ENCODE assay signal across 31 cellular contexts in genomic region chrX:35461164-35461563, GRCh38.
"Had no signal": no experiment of that assay in that cellular context is flagged by ENCODE, and none has a peak within 500 bp of the region (broad histone marks: within the 10 kb centered on the region; RNA-seq: fewer than 3 reads in every experiment).

No MANE protein-coding gene starts in this region.

- H3K27ac ChIP-seq: left lung, lower lobe of right lung, neural progenitor cell, neutrophil, skin epidermis, stomach, testis, thyroid gland, transverse colon, upper lobe of left lung had no signal

- H3K4me2 ChIP-seq: neural progenitor cell had no signal

- H3K4me1 ChIP-seq: left lung, lower lobe of right lung, neural progenitor cell, stomach, testis, thyroid gland, transverse colon, upper lobe of left lung had no signal

- H3K9me3 ChIP-seq: left lung, lower lobe of right lung, neutrophil, stomach, testis, thyroid gland, transverse colon, upper lobe of left lung had no signal

- H2AFZ ChIP-seq: neural progenitor cell had no signal

- H3K36me3 ChIP-seq: left lung, lower lobe of right lung, neural progenitor cell, neutrophil, stomach, thyroid gland, transverse colon, upper lobe of left lung had no signal

- H3K27ac Mint-ChIP-seq: mesothelial cell of epicardium; naive B cell; natural killer cell; nephron progenitor cell; neural progenitor cell; progenitor cell of endocrine pancreas; stimulated activated naive B cell treated with anti-CD40 and anti-IgM and Interleukin-4, amounts not matched to agents 10 μg/mL and 1 μg/mL and 100 μg/mL, for 72 hours had no signal

- H3K9me3 Mint-ChIP-seq: neural progenitor cell had no signal

- H3K4me3 Mint-ChIP-seq: mesothelial cell of epicardium; naive B cell; natural killer cell; nephron progenitor cell; neural progenitor cell; stimulated activated naive B cell treated with anti-CD40 and anti-IgM and Interleukin-4, amounts not matched to agents 10 μg/mL and 1 μg/mL and 100 μg/mL, for 72 hours had no signal

- H3K36me3 Mint-ChIP-seq: mesothelial cell of epicardium; naive B cell; natural killer cell; neural progenitor cell; stimulated activated naive B cell treated with anti-CD40 and anti-IgM and Interleukin-4, amounts not matched to agents 10 μg/mL and 1 μg/mL and 100 μg/mL, for 72 hours had no signal

- H3K27me3 ChIP-seq: left lung, neural progenitor cell, neutrophil, stomach, testis, thyroid gland, transverse colon, upper lobe of left lung had no signal

- H3K9ac ChIP-seq: neural progenitor cell had no signal

- ATAC-seq: left cardiac atrium; left lung; lower lobe of right lung; natural killer cell; right cardiac atrium; sciatic nerve; stimulated activated naive B cell treated with anti-CD40 and anti-IgM and Interleukin-4, amounts not matched to agents 10 μg/mL and 1 μg/mL and 100 μg/mL, for 72 hours; stimulated activated naive CD8-positive, alpha-beta T cell treated with anti-CD3 and anti-CD28 coated beads, Interleukin-15, Interleukin-2, amounts not matched to agents 100 U/mL and 50 U/mL, for 24 hours had no signal

- H3K27me3 Mint-ChIP-seq: naive B cell; progenitor cell of endocrine pancreas; stimulated activated naive B cell treated with anti-CD40 and anti-IgM and Interleukin-4, amounts not matched to agents 10 μg/mL and 1 μg/mL and 100 μg/mL, for 72 hours had no signal

- H3K4me1 Mint-ChIP-seq: mesothelial cell of epicardium; naive B cell; natural killer cell; nephron progenitor cell; neural progenitor cell; stimulated activated naive B cell treated with anti-CD40 and anti-IgM and Interleukin-4, amounts not matched to agents 10 μg/mL and 1 μg/mL and 100 μg/mL, for 72 hours had no signal

- FAIRE-seq: keratinocyte had no signal

- H3K4me3 ChIP-seq: left lung, lower lobe of right lung, neural progenitor cell, skin epidermis, stomach, testis, thyroid gland, transverse colon, upper lobe of left lung had no signal

- DNase-seq: hippocampal formation; kidney glomerular epithelial cell; left cardiac atrium; left lung; lower lobe of right lung; mammary epithelial cell; mesenchymal stem cell; naive B cell; natural killer cell; nephron progenitor cell; occipital lobe; retina; right cardiac atrium; stimulated activated CD4-positive, alpha-beta T cell treated with anti-CD3 and anti-CD28 coated beads, Interleukin-12 subunit alpha, Interleukin-12 subunit beta, amount 100 ng/mL, for 4 hours; stimulated activated CD4-positive, alpha-beta T cell treated with anti-CD3 and anti-CD28 coated beads, Interleukin-15, amount 100 ng/mL, for 24 hours; stimulated activated CD4-positive, alpha-beta T cell treated with anti-CD3 and anti-CD28 coated beads, Interleukin-2, amount 100 ng/mL, for 24 hours; stimulated activated CD4-positive, alpha-beta T cell treated with anti-CD3 and anti-CD28 coated beads, Interleukin-4, amount 100 ng/mL, for 1 hour; stimulated activated naive B cell treated with anti-CD40 and anti-IgM and Interleukin-4, amounts not matched to agents 10 μg/mL and 1 μg/mL and 100 μg/mL, for 72 hours; stimulated activated naive CD8-positive, alpha-beta T cell treated with anti-CD3 and anti-CD28 coated beads, Interleukin-15, Interleukin-2, amounts not matched to agents 100 U/mL and 50 U/mL, for 24 hours; stomach; testis; thyroid gland; transverse colon; upper lobe of left lung had no signal
